Comparison of ENCODE assay signal across 26 cellular contexts in the genomic region with DNA sequence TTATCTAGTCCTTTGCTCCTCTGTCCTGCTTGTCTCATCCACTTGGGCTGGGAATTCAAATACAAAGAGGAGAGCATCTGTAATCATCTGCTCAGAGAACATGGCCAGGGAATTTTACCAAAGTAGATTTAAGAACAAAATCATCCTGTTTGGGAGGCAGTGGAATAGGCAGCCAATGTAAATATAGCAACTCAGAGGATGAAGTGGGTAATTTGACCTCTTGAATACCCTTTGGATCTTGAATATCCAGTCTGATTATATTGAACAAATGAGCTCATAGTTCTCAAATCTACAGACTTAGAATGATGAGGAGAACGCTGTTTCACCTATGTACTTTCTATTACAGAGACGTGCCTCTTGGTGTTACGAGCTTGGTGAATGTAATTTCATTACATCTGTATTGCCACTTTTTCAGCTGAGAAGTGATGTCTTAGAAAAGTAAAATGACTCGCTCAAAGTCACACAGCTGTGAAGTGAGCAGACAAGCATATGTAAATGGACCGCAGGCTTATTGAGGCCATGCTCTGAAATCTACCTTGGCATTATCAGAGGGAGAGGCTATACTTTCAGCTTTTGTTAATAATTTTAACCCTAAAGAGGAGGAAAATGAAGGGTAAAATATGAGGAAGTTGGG.
DNase-seq lines count a peak whose midpoint lies in the region; ATAC-seq and TF ChIP-seq lines count a peak whose summit lies in the region.
"Had no signal": no experiment of that assay in that cellular context is flagged by ENCODE, and none has a peak within 500 bp of the region (broad histone marks: within the 10 kb centered on the region; RNA-seq: fewer than 3 reads in every experiment).

No MANE protein-coding gene starts in this region.

- DNase-seq in heart right ventricle: no peak
- no peak for DNase-seq in cardiac septum (ENCODE audit: low spot score)
- peak; percentile 80 for DNase-seq in NCI-H748 (lab: John Stamatoyannopoulos, UW; ENCODE audit: unreplicated experiment)
- peak; percentile 70 for DNase-seq in fibroblast of mammary gland (ENCODE audit: low read depth)
- DNase-seq in stromal cell of bone marrow (ENCODE audit: low read depth): peak; percentile 40
- no peak for DNase-seq in stimulated activated naive B cell treated with anti-CD40 and anti-IgM and Interleukin-4, amounts not matched to agents 10 μg/mL and 1 μg/mL and 100 μg/mL, for 72 hours
- no peak for DNase-seq in T-helper 2 cell
- DNase-seq: activated CD8-positive, alpha-beta T cell treated with anti-CD3 and anti-CD28 coated beads, Interleukin-2, amount 10 ng/mL, durations not matched to agents 7 days and 5 days; activated naive CD8-positive, alpha-beta T cell treated with anti-CD3 and anti-CD28 coated beads, Interleukin-2, amount 10 ng/mL, durations not matched to agents 7 days and 5 days; CD8-positive, alpha-beta T cell; endodermal cell; GDM1; H9; MV-4-11; NCI-H82; RPMI8226; T-helper 1 cell; upper lobe of right lung had no signal

- intact Hi-C loops in heart right ventricle (cut with DNase I) (no loop called here), cardiac septum (cut with DNase I) (no loop called here)

- peaks cover 20 to 43% of the 10 kb centered on the region in 2 donors for H3K27me3 Mint-ChIP-seq in stimulated activated naive B cell treated with anti-CD40 and anti-IgM and Interleukin-4, amounts not matched to agents 10 μg/mL and 1 μg/mL and 100 μg/mL, for 72 hours

- H3K9me3 Mint-ChIP-seq in stimulated activated naive B cell treated with anti-CD40 and anti-IgM and Interleukin-4, amounts not matched to agents 10 μg/mL and 1 μg/mL and 100 μg/mL, for 72 hours: no peaks in the 10 kb centered on the region
- H3K9me3 Mint-ChIP-seq: activated naive CD8-positive, alpha-beta T cell treated with anti-CD3 and anti-CD28 coated beads, Interleukin-2, amount 10 ng/mL, durations not matched to agents 7 days and 5 days; CD8-positive, alpha-beta T cell; central memory CD8-positive, alpha-beta T cell; endodermal cell; H9; IgD-negative memory B cell; mesothelial cell of epicardium; stimulated activated effector memory CD8-positive, alpha-beta T cell treated with anti-CD3 and anti-CD28 coated beads, Interleukin-12 subunit alpha, Interleukin-12 subunit beta, amount 100 ng/mL, for 72 hours; WTC11 had no signal

- no peak overlapping the region for H3K27ac Mint-ChIP-seq in stimulated activated naive B cell treated with anti-CD40 and anti-IgM and Interleukin-4, amounts not matched to agents 10 μg/mL and 1 μg/mL and 100 μg/mL, for 72 hours
- H3K27ac Mint-ChIP-seq: activated CD8-positive, alpha-beta T cell treated with anti-CD3 and anti-CD28 coated beads, Interleukin-2, amount 10 ng/mL, durations not matched to agents 7 days and 5 days; activated naive CD8-positive, alpha-beta T cell treated with anti-CD3 and anti-CD28 coated beads, Interleukin-2, amount 10 ng/mL, durations not matched to agents 7 days and 5 days; CD8-positive, alpha-beta T cell; endodermal cell; H9; IgD-negative memory B cell; mesothelial cell of epicardium; stimulated activated effector memory CD8-positive, alpha-beta T cell treated with anti-CD3 and anti-CD28 coated beads, Interleukin-12 subunit alpha, Interleukin-12 subunit beta, amount 100 ng/mL, for 72 hours; WTC11 had no signal

- peaks cover 0 to 5% (median 0%) of the 10 kb centered on the region in 9 donors for H3K4me1 ChIP-seq in heart right ventricle
- H3K4me1 ChIP-seq: gastroesophageal sphincter, upper lobe of right lung had no signal

- no peaks in the 10 kb centered on the region for H3K36me3 Mint-ChIP-seq in stimulated activated naive B cell treated with anti-CD40 and anti-IgM and Interleukin-4, amounts not matched to agents 10 μg/mL and 1 μg/mL and 100 μg/mL, for 72 hours
- H3K36me3 Mint-ChIP-seq: activated naive CD8-positive, alpha-beta T cell treated with anti-CD3 and anti-CD28 coated beads, Interleukin-2, amount 10 ng/mL, durations not matched to agents 7 days and 5 days; CD8-positive, alpha-beta T cell; IgD-negative memory B cell; mesothelial cell of epicardium; stimulated activated effector memory CD8-positive, alpha-beta T cell treated with anti-CD3 and anti-CD28 coated beads, Interleukin-12 subunit alpha, Interleukin-12 subunit beta, amount 100 ng/mL, for 72 hours; WTC11 had no signal

- TF ChIP-seq CTCF in heart right ventricle (IDR thresholded peaks at IDR 0.05) (no peak), fibroblast of mammary gland (conservative IDR thresholded peaks at IDR 0.05; ENCODE audit: control insufficient read depth, insufficient read depth, low read depth, low read length) (no peak)

- H3K4me1 Mint-ChIP-seq in stimulated activated naive B cell treated with anti-CD40 and anti-IgM and Interleukin-4, amounts not matched to agents 10 μg/mL and 1 μg/mL and 100 μg/mL, for 72 hours: no peaks in the 10 kb centered on the region
- H3K4me1 Mint-ChIP-seq: activated naive CD8-positive, alpha-beta T cell treated with anti-CD3 and anti-CD28 coated beads, Interleukin-2, amount 10 ng/mL, durations not matched to agents 7 days and 5 days; central memory CD8-positive, alpha-beta T cell; IgD-negative memory B cell; stimulated activated effector memory CD8-positive, alpha-beta T cell treated with anti-CD3 and anti-CD28 coated beads, Interleukin-12 subunit alpha, Interleukin-12 subunit beta, amount 100 ng/mL, for 72 hours had no signal

- H3K9me3 ChIP-seq in heart right ventricle: no peaks in the 10 kb centered on the region
- H3K9me3 ChIP-seq: gastroesophageal sphincter, upper lobe of right lung had no signal

- 61 to 63% methylated on average over 5 of the region's 5 CpGs for WGBS in heart right ventricle, 2 donors

- H3K4me3 ChIP-seq in heart right ventricle: no peak overlapping the region
- no peak overlapping the region for H3K4me3 ChIP-seq in fibroblast of mammary gland (ENCODE audit: control insufficient read depth, low read depth, low read length)
- H3K4me3 ChIP-seq: gastroesophageal sphincter, smooth muscle cell, upper lobe of right lung had no signal

- no peaks in the 10 kb centered on the region for H3K36me3 ChIP-seq in heart right ventricle
- H3K36me3 ChIP-seq: gastroesophageal sphincter, upper lobe of right lung had no signal

- ATAC-seq in heart right ventricle: peak in 5 of 8 donors; percentile 13 to 53 (median 37)
- no peak for ATAC-seq in stimulated activated naive B cell treated with anti-CD40 and anti-IgM and Interleukin-4, amounts not matched to agents 10 μg/mL and 1 μg/mL and 100 μg/mL, for 72 hours (replicated peaks)
- no peak for ATAC-seq in GM19023 (IDR thresholded peaks at IDR 0.05; ENCODE audit: unreplicated experiment)
- ATAC-seq: activated CD8-positive, alpha-beta T cell treated with anti-CD3 and anti-CD28 coated beads, Interleukin-2, amount 10 ng/mL, durations not matched to agents 7 days and 5 days; CD8-positive, alpha-beta T cell; stimulated activated effector memory CD8-positive, alpha-beta T cell treated with anti-CD3 and anti-CD28 coated beads, Interleukin-12 subunit alpha, Interleukin-12 subunit beta, amount 100 ng/mL, for 72 hours had no signal

- H3K27me3 ChIP-seq in heart right ventricle: peaks cover 0 to 26% (median 0%) of the 10 kb centered on the region in 7 donors
- H3K27me3 ChIP-seq: upper lobe of right lung had no signal

- no peak overlapping the region for H3K4me3 Mint-ChIP-seq in stimulated activated naive B cell treated with anti-CD40 and anti-IgM and Interleukin-4, amounts not matched to agents 10 μg/mL and 1 μg/mL and 100 μg/mL, for 72 hours
- H3K4me3 Mint-ChIP-seq: activated CD8-positive, alpha-beta T cell treated with anti-CD3 and anti-CD28 coated beads, Interleukin-2, amount 10 ng/mL, durations not matched to agents 7 days and 5 days; activated naive CD8-positive, alpha-beta T cell treated with anti-CD3 and anti-CD28 coated beads, Interleukin-2, amount 10 ng/mL, durations not matched to agents 7 days and 5 days; CD8-positive, alpha-beta T cell; central memory CD8-positive, alpha-beta T cell; endodermal cell; H9; IgD-negative memory B cell; mesothelial cell of epicardium; stimulated activated effector memory CD8-positive, alpha-beta T cell treated with anti-CD3 and anti-CD28 coated beads, Interleukin-12 subunit alpha, Interleukin-12 subunit beta, amount 100 ng/mL, for 72 hours; WTC11 had no signal

- no peak overlapping the region for H3K27ac ChIP-seq in heart right ventricle
- H3K27ac ChIP-seq: upper lobe of right lung had no signal

Comparison
In these comparisons a context has a peak if more than half of its experiments do, and no peak if none do; other contexts are left out.
1. ATAC-seq: peak in heart right ventricle (5 of 8); none in stimulated activated naive B cell treated with anti-CD40 and anti-IgM and Interleukin-4, amounts not matched to agents 10 μg/mL and 1 μg/mL and 100 μg/mL, for 72 hours (0 of 2) and GM19023 (single experiment).
2. DNase-seq: peak in NCI-H748 (single experiment), fibroblast of mammary gland (single experiment) and stromal cell of bone marrow (single experiment); none in heart right ventricle (0 of 2), cardiac septum (single experiment), stimulated activated naive B cell treated with anti-CD40 and anti-IgM and Interleukin-4, amounts not matched to agents 10 μg/mL and 1 μg/mL and 100 μg/mL, for 72 hours (single experiment) and T-helper 2 cell (0 of 5).